In the genomic region with DNA sequence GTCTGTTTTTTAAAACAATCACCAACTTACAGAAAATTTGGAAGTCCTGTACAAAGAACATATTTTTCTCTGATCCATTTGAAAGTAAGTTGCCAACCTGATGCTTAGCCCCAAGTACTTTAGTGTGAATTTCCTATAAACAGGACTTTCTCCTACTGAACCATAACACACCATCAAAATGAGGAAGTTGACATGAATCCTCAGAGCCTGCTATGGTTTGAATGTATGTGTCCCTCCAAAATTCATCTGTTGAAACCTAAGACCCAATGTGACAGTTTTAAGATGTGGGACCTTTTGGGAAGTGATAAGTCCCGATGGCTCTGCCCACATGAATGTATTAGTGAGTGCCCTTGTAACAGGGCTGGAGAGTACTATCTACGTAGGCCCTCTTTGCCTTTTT, we compare ENCODE assay signal across 25 cellular contexts. TPM values are rescaled to one million over a fixed set of nuclear protein-coding genes. Genes with fewer than 3 reads are reported as not detected.
"Had no signal": no experiment of that assay in that cellular context is flagged by ENCODE, and none has a peak within 500 bp of the region (broad histone marks: within the 10 kb centered on the region; RNA-seq: fewer than 3 reads in every experiment).

No MANE protein-coding gene starts in this region.

- H3K9me3 ChIP-seq: gastrocnemius medialis, prostate gland, tibial artery had no signal

- H3K27me3 ChIP-seq: right atrium auricular region, tibial artery had no signal

- H3K27ac ChIP-seq: gastrocnemius medialis, prostate gland, right atrium auricular region, tibial artery had no signal

- FAIRE-seq: urothelium cell line had no signal

- ATAC-seq: activated CD4-positive, alpha-beta T cell treated with anti-CD3 and anti-CD28 coated beads for 36 hours; gastrocnemius medialis; stimulated activated naive CD8-positive, alpha-beta T cell treated with anti-CD3 and anti-CD28 coated beads, Interleukin-15, Interleukin-2, amounts not matched to agents 100 U/mL and 50 U/mL, for 24 hours; WTC11 had no signal

- H3K36me3 Mint-ChIP-seq: activated CD4-positive, alpha-beta memory T cell treated with anti-CD3 and anti-CD28 coated beads for 36 hours; activated naive CD8-positive, alpha-beta T cell treated with anti-CD3 and anti-CD28 coated beads for 36 hours; memory B cell; WTC11 had no signal

- H3K4me3 ChIP-seq: gastrocnemius medialis, prostate gland, right atrium auricular region, tibial artery had no signal

- H3K9me3 Mint-ChIP-seq: memory B cell had no signal

- H3K36me3 ChIP-seq: gastrocnemius medialis, prostate gland, right atrium auricular region, tibial artery had no signal

- H3K4me3 Mint-ChIP-seq: activated CD4-positive, alpha-beta memory T cell treated with anti-CD3 and anti-CD28 coated beads for 36 hours; activated CD4-positive, alpha-beta T cell treated with anti-CD3 and anti-CD28 coated beads for 36 hours; activated naive CD8-positive, alpha-beta T cell treated with anti-CD3 and anti-CD28 coated beads for 36 hours; activated T-helper 1 cell treated with anti-CD3 and anti-CD28 coated beads, Interleukin-12 subunit alpha, Interleukin-12 subunit beta, Interleukin-2, Interleukin-4 antibody, amounts not matched to agents 30 ng/mL and 10 ng/mL and 1 ng/mL, durations not matched to agents 14 hours and 24 hours and 36 hours; dendritic cell treated with granulocyte-macrophage colony-stimulating factor and Interleukin-4, amounts not matched to agents 40 ng/mL and 50 ng/mL, for 4 days; memory B cell; neural crest cell; WTC11 had no signal

- H3K27ac Mint-ChIP-seq: activated CD4-positive, alpha-beta memory T cell treated with anti-CD3 and anti-CD28 coated beads for 36 hours; activated CD4-positive, alpha-beta T cell treated with anti-CD3 and anti-CD28 coated beads for 36 hours; activated naive CD8-positive, alpha-beta T cell treated with anti-CD3 and anti-CD28 coated beads for 36 hours; activated T-helper 1 cell treated with anti-CD3 and anti-CD28 coated beads, Interleukin-12 subunit alpha, Interleukin-12 subunit beta, Interleukin-2, Interleukin-4 antibody, amounts not matched to agents 30 ng/mL and 10 ng/mL and 1 ng/mL, durations not matched to agents 14 hours and 24 hours and 36 hours; dendritic cell treated with granulocyte-macrophage colony-stimulating factor and Interleukin-4, amounts not matched to agents 40 ng/mL and 50 ng/mL, for 4 days; memory B cell; WTC11 had no signal

- DNase-seq: activated CD4-positive, alpha-beta memory T cell treated with anti-CD3 and anti-CD28 coated beads for 36 hours; activated CD4-positive, alpha-beta T cell treated with anti-CD3 and anti-CD28 coated beads for 36 hours; activated naive CD8-positive, alpha-beta T cell treated with anti-CD3 and anti-CD28 coated beads for 36 hours; activated T-cell treated with anti-CD3 and anti-CD28 coated beads for 4 hours; amniotic stem cell; effector CD8-positive, alpha-beta T cell; gastrocnemius medialis; head of caudate nucleus; kidney glomerular epithelial cell; stimulated activated CD4-positive, alpha-beta T cell treated with anti-CD3 and anti-CD28 coated beads, Interleukin-2, amount 100 ng/mL, for 24 hours; stimulated activated naive CD8-positive, alpha-beta T cell treated with anti-CD3 and anti-CD28 coated beads, Interleukin-15, Interleukin-2, amounts not matched to agents 100 U/mL and 50 U/mL, for 24 hours; substantia nigra; T1000; tibial artery had no signal

- H3K4me1 Mint-ChIP-seq: activated naive CD8-positive, alpha-beta T cell treated with anti-CD3 and anti-CD28 coated beads for 36 hours; memory B cell; neural crest cell; WTC11 had no signal

- H3K4me1 ChIP-seq: gastrocnemius medialis, prostate gland, right atrium auricular region had no signal

RNA-seq across cellular contexts. Expression of a gene that starts 6.4 kb away (rescaled TPM):
- total RNA-seq: activated CD4-positive, alpha-beta memory T cell treated with anti-CD3 and anti-CD28 coated beads for 36 hours; activated CD4-positive, alpha-beta T cell treated with anti-CD3 and anti-CD28 coated beads for 36 hours; activated naive CD8-positive, alpha-beta T cell treated with anti-CD3 and anti-CD28 coated beads for 36 hours; activated T-helper 1 cell treated with anti-CD3 and anti-CD28 coated beads, Interleukin-12 subunit alpha, Interleukin-12 subunit beta, Interleukin-2, Interleukin-4 antibody, amounts not matched to agents 30 ng/mL and 10 ng/mL and 1 ng/mL, durations not matched to agents 14 hours and 24 hours and 36 hours; chondrocyte; esophagus mucosa; neural crest cell; osteoblast; right atrium auricular region; WTC11 had no signal
